Comparison of ENCODE assay signal across 1 cellular context in genomic region chr1:17631410-17631809, GRCh38.
A peak's percentile ranks its signal among the peaks of the same experiment; 100 is the strongest.
TF ChIP-seq lines count a peak whose summit lies in the region.

No MANE protein-coding gene starts in this region.

TF ChIP-seq in K562, 482 proteins besides CTCF, POLR2A, EP300 and RAD21 (continued from another document):
- peak; percentile 76 for TF ChIP-seq RAD51 (IDR thresholded peaks at IDR 0.05; ENCODE audit: borderline replicate concordance, low read depth)
- TF ChIP-seq, protein P1, sequence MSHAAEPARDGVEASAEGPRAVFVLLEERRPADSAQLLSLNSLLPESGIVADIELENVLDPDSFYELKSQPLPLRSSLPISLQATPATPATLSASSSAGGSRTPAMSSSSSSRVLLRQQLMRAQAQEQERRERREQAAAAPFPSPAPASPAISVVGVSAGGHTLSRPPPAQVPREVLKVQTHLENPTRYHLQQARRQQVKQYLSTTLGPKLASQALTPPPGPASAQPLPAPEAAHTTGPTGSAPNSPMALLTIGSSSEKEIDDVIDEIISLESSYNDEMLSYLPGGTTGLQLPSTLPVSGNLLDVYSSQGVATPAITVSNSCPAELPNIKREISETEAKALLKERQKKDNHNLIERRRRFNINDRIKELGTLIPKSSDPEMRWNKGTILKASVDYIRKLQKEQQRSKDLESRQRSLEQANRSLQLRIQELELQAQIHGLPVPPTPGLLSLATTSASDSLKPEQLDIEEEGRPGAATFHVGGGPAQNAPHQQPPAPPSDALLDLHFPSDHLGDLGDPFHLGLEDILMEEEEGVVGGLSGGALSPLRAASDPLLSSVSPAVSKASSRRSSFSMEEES (CRISPR knock-in tag; IDR thresholded peaks at IDR 0.05): peak; percentile 60
